13 cellular contexts compared by ENCODE assay signal in genomic region chr1:22639286-22639685, GRCh38. TPM values are rescaled to one million over a fixed set of nuclear protein-coding genes. Genes with fewer than 3 reads are reported as not detected.
DNase-seq lines count a peak whose midpoint lies in the region; ATAC-seq, FAIRE-seq and TF ChIP-seq lines count a peak whose summit lies in the region.
"Had no signal": no experiment of that assay in that cellular context is flagged by ENCODE, and none has a peak within 500 bp of the region (broad histone marks: within the 10 kb centered on the region; RNA-seq: fewer than 3 reads in every experiment).

No MANE protein-coding gene starts in this region.

- H3K4me3 ChIP-seq in SJCRH30 (no peak overlapping the region), foreskin fibroblast (ENCODE audit: low read depth in 1 of 2, low read length in 2 of 2) (no peak overlapping the region), upper lobe of right lung (peak overlapping the region; percentile 41)

- H3K27me3 ChIP-seq in SJCRH30 (peaks cover 5% of the 10 kb centered on the region), upper lobe of right lung (peaks cover 9% of the 10 kb centered on the region)

- no peaks in the 10 kb centered on the region for H3K9me3 ChIP-seq in SJCRH30 (replicated peaks)
- H3K9me3 ChIP-seq in upper lobe of right lung, result no peaks in the 10 kb centered on the region

- CTCF ChIA-PET in activated naive CD4-positive, alpha-beta T cell treated with anti-CD3 and anti-CD28 coated beads for 36 hours (lab: Charles Lee), result interaction anchor here (0.6 kb wide), 1 partner anchor 925 kb away, joined by 3 read pairs; no protein-coding TSS in a partner anchor

- no peaks in the 10 kb centered on the region for H3K9me3 Mint-ChIP-seq in activated naive CD4-positive, alpha-beta T cell treated with anti-CD3 and anti-CD28 coated beads for 36 hours
- H3K9me3 Mint-ChIP-seq: effector memory CD8-positive, alpha-beta T cell; stimulated activated memory B cell treated with anti-CD40 and anti-IgM and Interleukin-4, amounts not matched to agents 10 μg/mL and 1 μg/mL and 100 μg/mL, for 72 hours had no signal

- no peak for FAIRE-seq in GM19239 (lab: Jason Lieb, UNC)

- H3K27me3 Mint-ChIP-seq in activated naive CD4-positive, alpha-beta T cell treated with anti-CD3 and anti-CD28 coated beads for 36 hours (ENCODE audit: low read depth), result peaks cover 7% of the 10 kb centered on the region

- H3K27ac Mint-ChIP-seq in activated naive CD4-positive, alpha-beta T cell treated with anti-CD3 and anti-CD28 coated beads for 36 hours, result no peak overlapping the region
- H3K27ac Mint-ChIP-seq: effector memory CD8-positive, alpha-beta T cell; stimulated activated memory B cell treated with anti-CD40 and anti-IgM and Interleukin-4, amounts not matched to agents 10 μg/mL and 1 μg/mL and 100 μg/mL, for 72 hours had no signal

- no peaks in the 10 kb centered on the region for H3K4me1 Mint-ChIP-seq in activated naive CD4-positive, alpha-beta T cell treated with anti-CD3 and anti-CD28 coated beads for 36 hours (ENCODE audit: low read depth)
- H3K4me1 Mint-ChIP-seq: stimulated activated memory B cell treated with anti-CD40 and anti-IgM and Interleukin-4, amounts not matched to agents 10 μg/mL and 1 μg/mL and 100 μg/mL, for 72 hours had no signal

- no peak for TF ChIP-seq CTCF in foreskin fibroblast (IDR thresholded peaks at IDR 0.05; ENCODE audit: low read depth, low read length)
- TF ChIP-seq CTCF in upper lobe of right lung (IDR thresholded peaks at IDR 0.05), result no peak

- H3K36me3 Mint-ChIP-seq in activated naive CD4-positive, alpha-beta T cell treated with anti-CD3 and anti-CD28 coated beads for 36 hours (ENCODE audit: low read depth), result no peaks in the 10 kb centered on the region
- H3K36me3 Mint-ChIP-seq: stimulated activated memory B cell treated with anti-CD40 and anti-IgM and Interleukin-4, amounts not matched to agents 10 μg/mL and 1 μg/mL and 100 μg/mL, for 72 hours had no signal

- H3K4me1 ChIP-seq in SJCRH30 (peaks cover 15% of the 10 kb centered on the region), upper lobe of right lung (peaks cover 4% of the 10 kb centered on the region)

- peak; percentile 9 for DNase-seq in activated naive CD4-positive, alpha-beta T cell treated with anti-CD3 and anti-CD28 coated beads for 36 hours
- no peak for DNase-seq in activated naive CD4-positive, alpha-beta T cell treated with Interleukin-2 at 50 U/mL for 16 hours
- peak; percentile 51 to 56 for DNase-seq in SJCRH30
- DNase-seq in foreskin fibroblast, result peak; percentile 34 to 59
- DNase-seq in upper lobe of right lung, result peak; percentile 55
- no peak for DNase-seq in GM19239 (ENCODE audit: insufficient read length, low spot score)
- no peak for DNase-seq in NCI-H510A treated with DMSO at 0.1 percent for 48 hours (lab: John Stamatoyannopoulos, UW)
- no peak for DNase-seq in central memory CD4-positive, alpha-beta T cell
- DNase-seq: effector memory CD8-positive, alpha-beta T cell; left ventricle myocardium superior; NCI-H526 treated with DMSO at 0.1 percent for 48 hours; T-helper 9 cell had no signal

- no peak for ATAC-seq in upper lobe of right lung
- ATAC-seq: effector memory CD8-positive, alpha-beta T cell; left ventricle myocardium superior; stimulated activated memory B cell treated with anti-CD40 and anti-IgM and Interleukin-4, amounts not matched to agents 10 μg/mL and 1 μg/mL and 100 μg/mL, for 72 hours had no signal

- H3K4me3 Mint-ChIP-seq in activated naive CD4-positive, alpha-beta T cell treated with anti-CD3 and anti-CD28 coated beads for 36 hours, result no peak overlapping the region
- H3K4me3 Mint-ChIP-seq: effector memory CD8-positive, alpha-beta T cell; stimulated activated memory B cell treated with anti-CD40 and anti-IgM and Interleukin-4, amounts not matched to agents 10 μg/mL and 1 μg/mL and 100 μg/mL, for 72 hours had no signal

- H3K27ac ChIP-seq in SJCRH30, result no peak overlapping the region
- H3K27ac ChIP-seq in upper lobe of right lung, result no peak overlapping the region

- H3K36me3 ChIP-seq in SJCRH30 (no peaks in the 10 kb centered on the region), upper lobe of right lung (no peaks in the 10 kb centered on the region)

- intact Hi-C loops in activated naive CD4-positive, alpha-beta T cell treated with anti-CD3 and anti-CD28 coated beads for 36 hours (cut with micrococcal nuclease), result no loop called here
- intact Hi-C loops in upper lobe of right lung (cut with DNase I), result no loop called here

RNA-seq across cellular contexts. Expression of gene C1QA, which starts 2.9 kb away (rescaled TPM):
- total RNA-seq in activated naive CD4-positive, alpha-beta T cell treated with anti-CD3 and anti-CD28 coated beads for 36 hours, result not detected
- 0.08 and 0.35 TPM in 2 replicates for total RNA-seq in SJCRH30 (2014; rRNA removed; shearing (Covaris generic))
- total RNA-seq in upper lobe of right lung, result 521 TPM

RNA-seq across cellular contexts. Expression of gene C1QC, which starts 4.1 kb away (rescaled TPM):
- total RNA-seq in activated naive CD4-positive, alpha-beta T cell treated with anti-CD3 and anti-CD28 coated beads for 36 hours, result not detected
- total RNA-seq in SJCRH30 (2014; rRNA removed; shearing (Covaris generic)), result not detected in 2 replicates
- total RNA-seq in upper lobe of right lung, result 353 TPM

RNA-seq across cellular contexts. Expression of gene C1QB, which starts 13.8 kb away (rescaled TPM):
- total RNA-seq in activated naive CD4-positive, alpha-beta T cell treated with anti-CD3 and anti-CD28 coated beads for 36 hours, result not detected
- total RNA-seq in SJCRH30 (2014; rRNA removed; shearing (Covaris generic)), result not detected in 2 replicates
- 707 TPM for total RNA-seq in upper lobe of right lung

Comparison
In these comparisons a context has a peak if more than half of its experiments do, and no peak if none do; other contexts are left out.
1. DNase-seq: peak in activated naive CD4-positive, alpha-beta T cell treated with anti-CD3 and anti-CD28 coated beads for 36 hours (single experiment), SJCRH30 (2 of 2), foreskin fibroblast (2 of 2) and upper lobe of right lung (single experiment); none in activated naive CD4-positive, alpha-beta T cell treated with Interleukin-2 at 50 U/mL for 16 hours (single experiment), GM19239 (single experiment), NCI-H510A treated with DMSO at 0.1 percent for 48 hours (single experiment) and central memory CD4-positive, alpha-beta T cell (single experiment).
2. RNA of gene C1QA, which starts 2.9 kb away (total RNA-seq): 521 TPM in upper lobe of right lung (single experiment); 0.08 to 0.35 TPM in SJCRH30 and not detected in activated naive CD4-positive, alpha-beta T cell treated with anti-CD3 and anti-CD28 coated beads for 36 hours; every median in the first group is over 100 times any median in the second.
3. RNA of gene C1QC, which starts 4.1 kb away (total RNA-seq): 353 TPM in upper lobe of right lung (single experiment); not detected in activated naive CD4-positive, alpha-beta T cell treated with anti-CD3 and anti-CD28 coated beads for 36 hours and not detected in SJCRH30; every median in the first group is over 100 times any median in the second.
4. RNA of gene C1QB, which starts 13.8 kb away (total RNA-seq): 707 TPM in upper lobe of right lung (single experiment); not detected in activated naive CD4-positive, alpha-beta T cell treated with anti-CD3 and anti-CD28 coated beads for 36 hours and not detected in SJCRH30; every median in the first group is over 100 times any median in the second.